In the genomic region with DNA sequence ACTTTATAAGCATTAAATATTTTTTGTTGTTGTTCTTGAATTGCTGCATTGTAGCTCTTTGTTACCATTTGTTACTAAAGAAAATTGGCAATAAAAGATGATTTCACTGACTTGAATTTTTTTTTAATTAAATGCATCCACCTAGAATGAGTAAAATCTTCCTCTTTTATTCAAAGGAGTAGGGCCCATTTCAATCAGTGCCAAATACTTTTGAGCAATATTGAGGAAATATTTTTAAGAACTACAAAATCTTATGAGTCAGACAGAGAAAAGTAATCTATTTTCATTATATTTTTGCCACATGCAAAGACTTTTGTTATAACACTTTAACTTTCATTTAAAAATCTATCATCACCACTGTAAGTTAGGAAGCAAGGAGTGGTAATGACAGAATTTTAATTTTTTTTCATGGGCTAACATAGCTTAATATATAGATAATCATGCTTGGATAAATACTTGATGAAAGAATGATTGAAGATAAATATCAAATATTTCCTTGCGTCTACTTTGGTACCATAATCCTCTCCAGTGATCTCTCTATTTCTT, we compare ENCODE assay signal across 2 cellular contexts.
TF ChIP-seq lines count a peak whose summit lies in the region.

No MANE protein-coding gene starts in this region.

TF ChIP-seq in IMR-90, 13 proteins besides CTCF, POLR2A, EP300 and RAD21:
- TF ChIP-seq CEBPB (IDR thresholded peaks at IDR 0.05; ENCODE audit: low read depth, low read length) (no peak), RFX5 (IDR thresholded peaks at IDR 0.05; ENCODE audit: low read depth, low read length) (no peak), BHLHE40 (IDR thresholded peaks at IDR 0.05; ENCODE audit: low read depth, low read length) (no peak), MAZ (IDR thresholded peaks at IDR 0.05; ENCODE audit: borderline replicate concordance, low read depth, low read length) (no peak), USF2 (IDR thresholded peaks at IDR 0.05; ENCODE audit: low read depth, low read length) (no peak), MAFK (IDR thresholded peaks at IDR 0.05; ENCODE audit: low read depth, low read length) (no peak), SMC3 (IDR thresholded peaks at IDR 0.05; ENCODE audit: low read depth, low read length) (no peak), FOS (IDR thresholded peaks at IDR 0.05; ENCODE audit: low read depth, low read length) (no peak), MXI1 (IDR thresholded peaks at IDR 0.05; ENCODE audit: borderline replicate concordance, low read depth, low read length) (no peak), ELK1 (IDR thresholded peaks at IDR 0.05; ENCODE audit: borderline replicate concordance, low read depth, low read length) (no peak)

TF ChIP-seq in endothelial cell of umbilical vein, 7 proteins besides CTCF, POLR2A, EP300 and RAD21:
- TF ChIP-seq MYC (IDR thresholded peaks at IDR 0.05; ENCODE audit: low read depth, low read length) = no peak
- TF ChIP-seq POLR2AphosphoS5 (IDR thresholded peaks at IDR 0.05; ENCODE audit: insufficient read depth, low read depth, low read length) = no peak
- no peak for TF ChIP-seq GATA2 (IDR thresholded peaks at IDR 0.05; ENCODE audit: insufficient read depth, insufficient read length, low read depth, low read length)
- TF ChIP-seq MAX (IDR thresholded peaks at IDR 0.05; ENCODE audit: insufficient read depth, insufficient read length) = no peak
- TF ChIP-seq JUN (IDR thresholded peaks at IDR 0.05; ENCODE audit: borderline replicate concordance, insufficient read depth, insufficient read length, low read depth) = no peak
- no peak for TF ChIP-seq FOS (IDR thresholded peaks at IDR 0.05; ENCODE audit: borderline replicate concordance, insufficient read depth, low read length)
- TF ChIP-seq EZH2 (IDR thresholded peaks at IDR 0.05; ENCODE audit: borderline replicate concordance, low read depth, low read length, severe bottlenecking) = no peak
